In the genomic region with DNA sequence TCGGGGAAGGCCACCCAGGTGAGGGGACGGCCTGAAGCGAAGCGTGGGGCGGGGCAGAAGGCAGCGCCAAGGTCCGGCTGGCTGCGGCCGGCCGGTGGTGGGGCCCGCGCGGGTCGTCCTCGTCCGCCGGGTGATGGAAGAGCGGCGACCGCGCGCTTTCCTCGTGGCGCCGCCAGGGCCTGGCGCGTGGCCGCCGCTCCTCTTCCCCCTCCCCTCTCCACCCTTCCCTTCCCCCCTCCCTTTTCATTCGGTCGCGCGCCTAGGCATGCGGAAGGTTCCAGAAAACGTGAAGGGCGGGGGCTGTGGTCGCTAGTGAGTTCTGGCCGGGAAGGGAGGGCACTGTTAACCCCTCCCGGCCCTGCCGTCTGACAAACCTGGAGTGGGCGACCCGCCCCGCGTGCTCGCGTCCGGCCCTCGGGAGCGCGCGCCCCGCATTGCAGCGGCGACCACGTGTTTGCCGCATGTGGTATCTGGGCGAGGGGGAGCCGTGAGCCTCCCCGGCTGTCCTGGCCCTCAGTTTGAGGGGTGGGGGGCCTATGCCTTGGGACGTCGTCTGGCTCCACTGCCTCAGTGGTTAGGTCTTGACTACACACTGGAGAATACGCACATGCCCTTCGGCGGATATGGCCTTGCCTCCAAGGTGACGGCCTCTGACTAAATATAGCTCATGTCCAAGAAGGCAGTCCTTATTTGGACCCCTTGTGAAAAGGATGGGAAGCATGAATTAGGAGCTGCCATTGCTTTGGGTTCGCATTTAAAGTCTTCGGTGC, we compare ENCODE assay signal across 8 cellular contexts. TPM values are rescaled to one million over a fixed set of nuclear protein-coding genes. Genes with fewer than 3 reads are reported as not detected.
DNase-seq lines count a peak whose midpoint lies in the region; ATAC-seq, FAIRE-seq and TF ChIP-seq lines count a peak whose summit lies in the region.

No MANE protein-coding gene starts in this region.

- TF ChIP-seq CTCF in AG10803 (conservative IDR thresholded peaks at IDR 0.05; ENCODE audit: low read length) (no peak), neutrophil (IDR thresholded peaks at IDR 0.05) (no peak)

- peak overlapping the region; percentile 99 for H3K4me3 ChIP-seq in AG10803 (ENCODE audit: low read length)
- peak overlapping the region; percentile 81 to 98 for H3K4me3 ChIP-seq in neutrophil (ENCODE audit: low read depth in 1 of 2, low read length in 1 of 2)

- ATAC-seq in GM18870 (IDR thresholded peaks at IDR 0.05; ENCODE audit: unreplicated experiment) (peak; percentile 6), HG03159 (IDR thresholded peaks at IDR 0.05; ENCODE audit: unreplicated experiment) (peak; percentile 33)

- H3K4me1 ChIP-seq in neutrophil (ENCODE audit: control insufficient read depth in 1 of 2, insufficient read depth in 1 of 2, low read depth in 1 of 2, low read length in 1 of 2) = peaks cover 59 to 64% of the 10 kb centered on the region in 2 experiments

- DNase-seq in AG10803 (ENCODE audit: low read depth) (peak; percentile 63), RCC 7860 (ENCODE audit: low spot score) (peak; percentile 49), activated gamma-delta T cell treated with Interleukin-2 at 50 U/mL for 16 hours (peak; percentile 62), frontal cortex (ENCODE audit: low spot score in 2 of 2) (peak; percentile 63 to 75), superior temporal gyrus (ENCODE audit: extremely low spot score) (peak; percentile 48)

- peak overlapping the region; percentile 94 for H3K27ac ChIP-seq in neutrophil

- no peaks in the 10 kb centered on the region for H3K9me3 ChIP-seq in neutrophil

- FAIRE-seq in RCC 7860 (lab: Jason Lieb, UNC) (no peak), frontal cortex (lab: Jason Lieb, UNC) (no peak)

- H3K27me3 ChIP-seq in neutrophil = no peaks in the 10 kb centered on the region

- peaks cover 32% of the 10 kb centered on the region for H3K36me3 ChIP-seq in neutrophil

RNA-seq across cellular contexts. Expression of gene MAT2A, which starts 0.6 kb away (rescaled TPM):
- total RNA-seq in frontal cortex = 55.4 TPM

RNA-seq across cellular contexts. Expression of gene GGCX, which starts 21.7 kb away (rescaled TPM):
- total RNA-seq in frontal cortex = 22.4 TPM

RNA-seq across cellular contexts. Expression of gene VAMP8, which starts 37.8 kb away (rescaled TPM):
- total RNA-seq in frontal cortex = 0.82 TPM

RNA-seq across cellular contexts. Expression of gene VAMP5, which starts 44.7 kb away (rescaled TPM):
- total RNA-seq in frontal cortex = 3.3 TPM

RNA-seq across cellular contexts. Expression of gene RNF181, which starts 56.0 kb away (rescaled TPM):
- 51.8 TPM for total RNA-seq in frontal cortex

Comparison
In these comparisons a context has a peak if more than half of its experiments do, and no peak if none do; other contexts are left out.
1. Peak in every context shown above with its lines: DNase-seq, ATAC-seq, H3K4me3 ChIP-seq and H3K27ac ChIP-seq.